7 cellular contexts compared by ENCODE assay signal in genomic region chr9:33415152-33416038, GRCh38. TPM values are rescaled to one million over a fixed set of nuclear protein-coding genes. Genes with fewer than 3 reads are reported as not detected.
DNase-seq lines count a peak whose midpoint lies in the region; ATAC-seq and TF ChIP-seq lines count a peak whose summit lies in the region.

No MANE protein-coding gene starts in this region.

- no peak overlapping the region for H3K4me3 Mint-ChIP-seq in activated naive CD4-positive, alpha-beta T cell treated with anti-CD3 and anti-CD28 coated beads for 36 hours

- intact Hi-C loops in activated naive CD4-positive, alpha-beta T cell treated with anti-CD3 and anti-CD28 coated beads for 36 hours (cut with micrococcal nuclease), result loop anchor here (1.0 kb wide), 9 partner anchors 12 to 339 kb away; partner anchors contain the start of genes NOL6 and SMU1
- intact Hi-C loops in head of caudate nucleus (cut with DNase I), result no loop called here

- H3K27ac Mint-ChIP-seq in activated naive CD4-positive, alpha-beta T cell treated with anti-CD3 and anti-CD28 coated beads for 36 hours, result peak overlapping the region; percentile 89

- DNase-seq in GM13977 (ENCODE audit: low spot score) (peak; percentile 81), HT-29 (ENCODE audit: low spot score) (peak; percentile 97), SHP77 (lab: John Stamatoyannopoulos, UW) (peak; percentile 69 to 75), head of caudate nucleus (peak in 40 of 42 donors; percentile 25 to 83 (median 54)), pulmonary artery endothelial cell (ENCODE audit: low read depth, low spot score) (peak; percentile 7)
- peak; percentile 98 for DNase-seq in activated naive CD4-positive, alpha-beta T cell treated with anti-CD3 and anti-CD28 coated beads for 36 hours

- H3K9me3 Mint-ChIP-seq in activated naive CD4-positive, alpha-beta T cell treated with anti-CD3 and anti-CD28 coated beads for 36 hours, result no peaks in the 10 kb centered on the region

- in situ Hi-C loops in GM13977 (cut with MboI; ENCODE audit: low pct_unique_long_range_greater_than_20kb, low sequenced_read_pairs, unreplicated experiment), result no loop called here

- no peaks in the 10 kb centered on the region for H3K36me3 Mint-ChIP-seq in activated naive CD4-positive, alpha-beta T cell treated with anti-CD3 and anti-CD28 coated beads for 36 hours (ENCODE audit: low read depth)

- TF ChIP-seq CTCF in GM13977 (IDR thresholded peaks at IDR 0.05; ENCODE audit: extremely low read depth, insufficient read depth, missing control alignments), result peak; percentile 80

- H3K27me3 Mint-ChIP-seq in activated naive CD4-positive, alpha-beta T cell treated with anti-CD3 and anti-CD28 coated beads for 36 hours (ENCODE audit: low read depth), result no peaks in the 10 kb centered on the region

- H3K4me1 Mint-ChIP-seq in activated naive CD4-positive, alpha-beta T cell treated with anti-CD3 and anti-CD28 coated beads for 36 hours (ENCODE audit: low read depth), result peaks cover 43% of the 10 kb centered on the region

- CTCF ChIA-PET in activated naive CD4-positive, alpha-beta T cell treated with anti-CD3 and anti-CD28 coated beads for 36 hours (lab: Charles Lee), result interaction anchor here (0.5 to 9.8 kb wide), 33 partner anchors 11 to 307 kb away, joined by 3 to 100 read pairs (median 5); partner anchors contain the start of genes AQP3 and NOL6

- ATAC-seq in HG03159 (IDR thresholded peaks at IDR 0.05; ENCODE audit: unreplicated experiment), result no peak

RNA-seq across cellular contexts. Expression of gene AQP7, which starts 13.0 kb away (rescaled TPM):
- total RNA-seq in HT-29 (2014; rRNA removed; shearing (Covaris generic)), result 0.21 and 0.58 TPM in 2 replicates
- not detected for total RNA-seq in activated naive CD4-positive, alpha-beta T cell treated with anti-CD3 and anti-CD28 coated beads for 36 hours
- total RNA-seq in pulmonary artery endothelial cell, result not detected in 2 replicates

RNA-seq across cellular contexts. Expression of gene AQP3, which starts 32.0 kb away (rescaled TPM):
- 82.7 and 116 TPM in 2 replicates for total RNA-seq in HT-29 (2014; rRNA removed; shearing (Covaris generic))
- total RNA-seq in activated naive CD4-positive, alpha-beta T cell treated with anti-CD3 and anti-CD28 coated beads for 36 hours, result 1 to 10 TPM; 7.2 to 8.1 TPM
- 0.20 and 0.78 TPM in 2 replicates for total RNA-seq in pulmonary artery endothelial cell

RNA-seq across cellular contexts. Expression of gene NOL6, which starts 58.3 kb away (rescaled TPM):
- 53.5 and 54.4 TPM in 2 replicates for total RNA-seq in HT-29 (2014; rRNA removed; shearing (Covaris generic))
- total RNA-seq in activated naive CD4-positive, alpha-beta T cell treated with anti-CD3 and anti-CD28 coated beads for 36 hours, result 10 to 100 TPM; 38.2 to 38.6 TPM
- 28.2 and 41.6 TPM in 2 replicates for total RNA-seq in pulmonary artery endothelial cell

Comparison
In these comparisons a context has a peak if more than half of its experiments do, and no peak if none do; other contexts are left out.
1. DNase-seq: peak in every context shown above with its lines; median percentile 98 in activated naive CD4-positive, alpha-beta T cell treated with anti-CD3 and anti-CD28 coated beads for 36 hours; 97 in HT-29; 81 in GM13977; 72 in SHP77; 54 in head of caudate nucleus; 7 in pulmonary artery endothelial cell.